ENCODE assay signal across 1 cellular context in the genomic region with DNA sequence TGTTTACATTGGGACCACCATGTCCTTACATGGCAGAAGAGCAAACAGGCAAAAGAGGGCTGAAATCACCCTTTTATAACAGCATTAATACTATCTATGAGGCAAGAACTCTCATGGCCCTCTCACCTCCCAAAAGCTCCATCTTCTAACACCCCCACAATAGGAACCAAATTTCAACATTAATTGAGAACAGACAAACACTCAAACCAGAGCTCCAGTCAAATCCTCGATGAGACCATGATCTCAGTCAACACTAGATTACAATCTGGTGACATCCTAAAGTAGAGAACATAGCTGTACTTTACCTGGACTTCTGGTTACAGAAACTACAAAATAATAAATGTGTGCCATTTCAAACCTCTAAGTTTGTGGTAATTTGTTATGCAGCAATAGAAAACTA.
TF ChIP-seq lines count a peak whose summit lies in the region.

No MANE protein-coding gene starts in this region.

TF ChIP-seq in endothelial cell of umbilical vein, 7 proteins besides CTCF, POLR2A, EP300 and RAD21:
- no peak for TF ChIP-seq FOS (IDR thresholded peaks at IDR 0.05; ENCODE audit: borderline replicate concordance, insufficient read depth, low read length)
- TF ChIP-seq POLR2AphosphoS5 (IDR thresholded peaks at IDR 0.05; ENCODE audit: insufficient read depth, low read depth, low read length) = no peak
- no peak for TF ChIP-seq MYC (IDR thresholded peaks at IDR 0.05; ENCODE audit: low read depth, low read length)
- no peak for TF ChIP-seq GATA2 (IDR thresholded peaks at IDR 0.05; ENCODE audit: insufficient read depth, insufficient read length, low read depth, low read length)
- TF ChIP-seq, protein P1, sequence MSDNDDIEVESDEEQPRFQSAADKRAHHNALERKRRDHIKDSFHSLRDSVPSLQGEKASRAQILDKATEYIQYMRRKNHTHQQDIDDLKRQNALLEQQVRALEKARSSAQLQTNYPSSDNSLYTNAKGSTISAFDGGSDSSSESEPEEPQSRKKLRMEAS (IDR thresholded peaks at IDR 0.05; ENCODE audit: insufficient read depth, insufficient read length) = no peak
- no peak for TF ChIP-seq EZH2 (IDR thresholded peaks at IDR 0.05; ENCODE audit: borderline replicate concordance, low read depth, low read length, severe bottlenecking)
- no peak for TF ChIP-seq JUN (IDR thresholded peaks at IDR 0.05; ENCODE audit: borderline replicate concordance, insufficient read depth, insufficient read length, low read depth)
